ENCODE assay signal across 32 cellular contexts in the genomic region with DNA sequence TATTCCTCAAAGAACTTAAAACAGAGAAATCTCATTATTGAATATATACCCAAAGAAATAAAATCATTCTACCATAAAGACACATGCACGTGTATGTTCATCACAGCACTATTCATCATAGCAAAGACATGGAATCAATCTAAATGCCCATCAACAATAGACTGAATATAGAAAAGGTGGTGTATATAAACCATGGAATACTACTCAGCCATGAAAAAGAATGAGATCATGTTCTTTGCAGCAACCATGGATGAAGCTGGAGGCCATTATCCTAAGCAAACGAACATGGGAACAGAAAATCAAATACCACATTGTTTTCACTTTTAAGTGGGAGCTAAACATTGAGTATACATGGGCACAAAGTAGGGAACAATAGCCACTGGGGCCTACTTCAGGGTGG. TPM values are rescaled to one million over a fixed set of nuclear protein-coding genes. Genes with fewer than 3 reads are reported as not detected.
"Had no signal": no experiment of that assay in that cellular context is flagged by ENCODE, and none has a peak within 500 bp of the region (broad histone marks: within the 10 kb centered on the region; RNA-seq: fewer than 3 reads in every experiment).

No MANE protein-coding gene starts in this region.

- H3K4me1 ChIP-seq: adrenal gland, ascending aorta, body of pancreas, breast epithelium had no signal

- ATAC-seq: activated naive CD4-positive, alpha-beta T cell treated with anti-CD3 and anti-CD28 coated beads, Interleukin-2, amount 50 U/mL, for 72 hours; activated naive CD8-positive, alpha-beta T cell treated with anti-CD3 and anti-CD28 coated beads, Interleukin-2, amount 50 U/mL, for 24 hours; activated T-cell treated with anti-CD3 and anti-CD28 coated beads, Interleukin-2, amount 50 U/mL, for 4 hours; activated T-cell treated with anti-CD3 and anti-CD28 coated beads, Interleukin-2, amount 50 U/mL, for 72 hours; activated T-helper 17 cell treated with anti-CD3 and anti-CD28 coated beads, Interleukin-2, amount 50 U/mL, for 72 hours; body of pancreas had no signal

- H3K9me3 ChIP-seq: body of pancreas had no signal

- FAIRE-seq: astrocyte, bronchial epithelial cell had no signal

- H3K27ac ChIP-seq: adrenal gland, ascending aorta, body of pancreas, brain microvascular endothelial cell, breast epithelium, cardiac muscle cell had no signal

- H3K4me3 ChIP-seq: adrenal gland, ascending aorta, body of pancreas, breast epithelium, cardiac muscle cell had no signal

- H3K36me3 ChIP-seq: adrenal gland, ascending aorta, brain microvascular endothelial cell, breast epithelium, cardiac muscle cell had no signal

- DNase-seq: activated effector memory CD4-positive, alpha-beta T cell treated with anti-CD3 and anti-CD28 coated beads, Interleukin-2, amount 50 U/mL, for 16 hours; activated effector memory CD4-positive, alpha-beta T cell treated with Interleukin-2 at 50 U/mL for 16 hours; activated gamma-delta T cell; activated gamma-delta T cell treated with Interleukin-2 at 50 U/mL for 16 hours; activated naive CD4-positive, alpha-beta T cell; activated naive CD4-positive, alpha-beta T cell treated with anti-CD3 and anti-CD28 coated beads for 36 hours; activated naive CD4-positive, alpha-beta T cell treated with anti-CD3 and anti-CD28 coated beads, Interleukin-2, amount 10 ng/mL, durations not matched to agents 7 days and 5 days; activated naive CD4-positive, alpha-beta T cell treated with anti-CD3 and anti-CD28 coated beads, Interleukin-2, amount 50 U/mL, for 16 hours; activated naive CD4-positive, alpha-beta T cell treated with Interleukin-2 at 50 U/mL for 16 hours; activated naive CD8-positive, alpha-beta T cell treated with anti-CD3 and anti-CD28 coated beads for 36 hours; activated naive CD8-positive, alpha-beta T cell treated with anti-CD3 and anti-CD28 coated beads, Interleukin-2, amount 10 ng/mL, durations not matched to agents 7 days and 5 days; activated naive CD8-positive, alpha-beta T cell treated with anti-CD3 and anti-CD28 coated beads, Interleukin-2, amount 50 U/mL, for 24 hours; activated T-cell treated with anti-CD3 and anti-CD28 coated beads, Interleukin-2, amount 50 U/mL, for 4 hours; activated T-cell treated with anti-CD3 and anti-CD28 coated beads, Interleukin-2, amount 50 U/mL, for 48 hours; activated T-cell treated with anti-CD3 and anti-CD28 coated beads, Interleukin-2, amount 50 U/mL, for 72 hours; adrenal gland; amniotic stem cell; amygdala; anterior cingulate cortex; aorta; body of pancreas; brain microvascular endothelial cell; caudate nucleus; central memory CD4-positive, alpha-beta T cell; cerebellar nuclear complex had no signal

- H3K27me3 ChIP-seq: adrenal gland, ascending aorta, body of pancreas, brain microvascular endothelial cell, cardiac muscle cell had no signal

RNA-seq across cellular contexts. Expression of gene GPR63, which starts 12.3 kb away (rescaled TPM):
- polyA plus RNA-seq: cardiac muscle cell had no signal
